29 cellular contexts compared by ENCODE assay signal in the genomic region with DNA sequence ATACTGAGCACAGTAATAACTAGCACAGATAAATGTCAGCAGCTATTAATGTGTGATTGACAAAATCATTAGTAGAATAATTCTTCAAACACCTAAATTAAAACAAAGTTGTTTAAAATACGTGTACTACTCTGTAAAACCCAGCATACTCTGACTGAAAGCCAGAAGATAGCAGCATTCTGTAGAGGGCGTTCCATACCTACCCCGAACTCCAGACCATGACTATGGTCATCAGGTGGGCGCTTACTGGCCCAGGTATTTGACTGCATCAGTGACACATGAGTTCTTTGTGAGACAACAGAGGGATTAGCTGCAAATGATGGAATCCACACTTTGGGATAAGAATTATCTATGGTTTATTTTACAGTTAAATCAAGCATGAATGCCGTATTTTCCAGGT.
"Had no signal": no experiment of that assay in that cellular context is flagged by ENCODE, and none has a peak within 500 bp of the region (broad histone marks: within the 10 kb centered on the region; RNA-seq: fewer than 3 reads in every experiment).

No MANE protein-coding gene starts in this region.

- H3K9ac ChIP-seq: neural progenitor cell, parathyroid adenoma had no signal

- H3K79me2 ChIP-seq: parathyroid adenoma had no signal

- H3K9me3 Mint-ChIP-seq: natural killer cell; nephron; neural progenitor cell; stimulated activated effector memory CD8-positive, alpha-beta T cell treated with anti-CD3 and anti-CD28 coated beads, Interleukin-12 subunit alpha, Interleukin-12 subunit beta, amount 100 ng/mL, for 72 hours; stimulated activated naive B cell treated with anti-CD40 and anti-IgM and Interleukin-4, amounts not matched to agents 10 μg/mL and 1 μg/mL and 100 μg/mL, for 72 hours; stimulated activated naive CD8-positive, alpha-beta T cell treated with anti-CD3 and anti-CD28 coated beads, Interleukin-15, Interleukin-2, amounts not matched to agents 100 ng/mL and 50 ng/mL, for 24 hours had no signal

- FAIRE-seq: small intestine, urothelium cell line had no signal

- H2AFZ ChIP-seq: parathyroid adenoma had no signal

- H3K4me1 ChIP-seq: neural progenitor cell, parathyroid adenoma, psoas muscle, right lobe of liver, sigmoid colon, stomach, tibial nerve, upper lobe of left lung, vagina had no signal

- H3K4me3 Mint-ChIP-seq: natural killer cell; nephron; neural progenitor cell; stimulated activated effector memory CD8-positive, alpha-beta T cell treated with anti-CD3 and anti-CD28 coated beads, Interleukin-12 subunit alpha, Interleukin-12 subunit beta, amount 100 ng/mL, for 72 hours; stimulated activated naive B cell treated with anti-CD40 and anti-IgM and Interleukin-4, amounts not matched to agents 10 μg/mL and 1 μg/mL and 100 μg/mL, for 72 hours; stimulated activated naive CD8-positive, alpha-beta T cell treated with anti-CD3 and anti-CD28 coated beads, Interleukin-15, Interleukin-2, amounts not matched to agents 100 ng/mL and 50 ng/mL, for 24 hours had no signal

- H3K27ac Mint-ChIP-seq: natural killer cell; nephron; neural progenitor cell; progenitor cell of endocrine pancreas; stimulated activated effector memory CD8-positive, alpha-beta T cell treated with anti-CD3 and anti-CD28 coated beads, Interleukin-12 subunit alpha, Interleukin-12 subunit beta, amount 100 ng/mL, for 72 hours; stimulated activated naive B cell treated with anti-CD40 and anti-IgM and Interleukin-4, amounts not matched to agents 10 μg/mL and 1 μg/mL and 100 μg/mL, for 72 hours; stimulated activated naive CD8-positive, alpha-beta T cell treated with anti-CD3 and anti-CD28 coated beads, Interleukin-15, Interleukin-2, amounts not matched to agents 100 ng/mL and 50 ng/mL, for 24 hours had no signal

- H3K27me3 Mint-ChIP-seq: progenitor cell of endocrine pancreas had no signal

- H3K36me3 Mint-ChIP-seq: natural killer cell; neural progenitor cell; stimulated activated effector memory CD8-positive, alpha-beta T cell treated with anti-CD3 and anti-CD28 coated beads, Interleukin-12 subunit alpha, Interleukin-12 subunit beta, amount 100 ng/mL, for 72 hours; stimulated activated naive B cell treated with anti-CD40 and anti-IgM and Interleukin-4, amounts not matched to agents 10 μg/mL and 1 μg/mL and 100 μg/mL, for 72 hours had no signal

- H3K27me3 ChIP-seq: neural progenitor cell, ovary, right lobe of liver, sigmoid colon, stomach, thyroid gland, tibial nerve, upper lobe of left lung, vagina had no signal

- ATAC-seq: natural killer cell; psoas muscle; right cardiac atrium; right lobe of liver; stimulated activated effector memory CD8-positive, alpha-beta T cell treated with anti-CD3 and anti-CD28 coated beads, Interleukin-12 subunit alpha, Interleukin-12 subunit beta, amount 100 ng/mL, for 72 hours; stimulated activated naive B cell treated with anti-CD40 and anti-IgM and Interleukin-4, amounts not matched to agents 10 μg/mL and 1 μg/mL and 100 μg/mL, for 72 hours had no signal

- H3K4me1 Mint-ChIP-seq: natural killer cell; nephron; stimulated activated effector memory CD8-positive, alpha-beta T cell treated with anti-CD3 and anti-CD28 coated beads, Interleukin-12 subunit alpha, Interleukin-12 subunit beta, amount 100 ng/mL, for 72 hours; stimulated activated naive B cell treated with anti-CD40 and anti-IgM and Interleukin-4, amounts not matched to agents 10 μg/mL and 1 μg/mL and 100 μg/mL, for 72 hours had no signal

- H3K9me3 ChIP-seq: ovary, psoas muscle, right lobe of liver, sigmoid colon, stomach, thoracic aorta, thyroid gland, tibial nerve, upper lobe of left lung, vagina had no signal

- H3K27ac ChIP-seq: neural progenitor cell, ovary, parathyroid adenoma, psoas muscle, right lobe of liver, sigmoid colon, stomach, thoracic aorta, thyroid gland, tibial nerve, upper lobe of left lung, vagina had no signal

- H3K4me3 ChIP-seq: neural progenitor cell, ovary, psoas muscle, right lobe of liver, sigmoid colon, stomach, thoracic aorta, thyroid gland, tibial nerve, upper lobe of left lung, vagina had no signal

- H3K36me3 ChIP-seq: neural progenitor cell, ovary, right lobe of liver, sigmoid colon, stomach, thoracic aorta, thyroid gland, tibial nerve, upper lobe of left lung, vagina had no signal

- H3K4me2 ChIP-seq: neural progenitor cell had no signal

- DNase-seq: natural killer cell; occipital lobe; ovary; posterior cingulate gyrus; psoas muscle; right cardiac atrium; right lobe of liver; sigmoid colon; small intestine; stimulated activated CD4-positive, alpha-beta T cell treated with anti-CD3 and anti-CD28 coated beads, Interleukin-15, amount 100 ng/mL, for 24 hours; stimulated activated CD4-positive, alpha-beta T cell treated with anti-CD3 and anti-CD28 coated beads, Interleukin-2, amount 100 ng/mL, for 24 hours; stimulated activated CD4-positive, alpha-beta T cell treated with anti-CD3 and anti-CD28 coated beads, Interleukin-2, amount 100 ng/mL, for 48 hours; stimulated activated CD4-positive, alpha-beta T cell treated with anti-CD3 and anti-CD28 coated beads, Interleukin-4, amount 100 ng/mL, for 24 hours; stimulated activated naive B cell treated with anti-CD40 and anti-IgM and Interleukin-4, amounts not matched to agents 10 μg/mL and 1 μg/mL and 100 μg/mL, for 72 hours; stimulated activated naive CD4-positive, alpha-beta T cell treated with Interleukin-2 at 50 U/mL for 16 hours; stomach; thyroid gland; trophoblast cell; upper lobe of left lung had no signal
